ENCODE assay signal across 19 cellular contexts in genomic region chr10:79396587-79396986, GRCh38. TPM values are rescaled to one million over a fixed set of nuclear protein-coding genes. Genes with fewer than 3 reads are reported as not detected.
DNase-seq lines count a peak whose midpoint lies in the region; ATAC-seq and TF ChIP-seq lines count a peak whose summit lies in the region.
"Had no signal": no experiment of that assay in that cellular context is flagged by ENCODE, and none has a peak within 500 bp of the region (broad histone marks: within the 10 kb centered on the region; RNA-seq: fewer than 3 reads in every experiment).

No MANE protein-coding gene starts in this region.

- H3K4me1 Mint-ChIP-seq in neural crest cell, result peaks cover 55% of the 10 kb centered on the region

- DNase-seq in NCI-H1436 (lab: John Stamatoyannopoulos, UW) (peak; percentile 46), NCI-H1436 treated with DMSO at 0.1 percent for 48 hours (lab: John Stamatoyannopoulos, UW) (no peak), fibroblast of the aortic adventitia (ENCODE audit: low read depth) (peak; percentile 29), neural crest cell (ENCODE audit: low read depth, low spot score) (no peak), A172 (ENCODE audit: low spot score) (no peak)
- DNase-seq: Caco-2, DMS53, HCEC 1CT, IMR-90, NCI-H2107, NCI-H510A, SHP77 had no signal

- H3K27ac ChIP-seq in stomach smooth muscle (ENCODE audit: low read length), result peak overlapping the region; percentile 97
- H3K27ac ChIP-seq: A549 had no signal

- H3K9me3 Mint-ChIP-seq in neural crest cell, result no peaks in the 10 kb centered on the region

- H3K36me3 Mint-ChIP-seq in neural crest cell (ENCODE audit: low read depth), result peaks cover 4% of the 10 kb centered on the region

- H3K9me3 ChIP-seq in stomach smooth muscle (ENCODE audit: control insufficient read depth in 2 of 2, low read length in 2 of 2), result no peaks in the 10 kb centered on the region
- H3K9me3 ChIP-seq: A549, Caco-2 had no signal

- peaks cover 22% of the 10 kb centered on the region for H3K4me1 ChIP-seq in stomach smooth muscle (ENCODE audit: control insufficient read depth, insufficient read depth, low read length)
- H3K4me1 ChIP-seq: A549, Caco-2 had no signal

- H3K27me3 Mint-ChIP-seq in neural crest cell (ENCODE audit: low read depth), result no peaks in the 10 kb centered on the region

- no peak overlapping the region for H3K4me3 Mint-ChIP-seq in neural crest cell
- H3K4me3 Mint-ChIP-seq: CD14-positive monocyte had no signal

- ATAC-seq in GM19397 (IDR thresholded peaks at IDR 0.05; ENCODE audit: unreplicated experiment) (no peak), GM18861 (IDR thresholded peaks at IDR 0.05; ENCODE audit: unreplicated experiment) (no peak)
- ATAC-seq: A549, GM12878 had no signal

- TF ChIP-seq CTCF in fibroblast of the aortic adventitia (IDR thresholded peaks at IDR 0.05; ENCODE audit: insufficient read depth, low read length), result no peak
- no peak for TF ChIP-seq CTCF in neural crest cell (conservative IDR thresholded peaks at IDR 0.05)

- no peaks in the 10 kb centered on the region for H3K27me3 ChIP-seq in stomach smooth muscle (ENCODE audit: control insufficient read depth in 1 of 2, insufficient read depth in 2 of 2, low read length in 2 of 2)

- H3K4me3 ChIP-seq in fibroblast of the aortic adventitia (ENCODE audit: low read depth, low read length) (no peak overlapping the region), stomach smooth muscle (ENCODE audit: low read length in 2 of 2) (peak overlapping the region in 1 of 2 donors; percentile 3)
- H3K4me3 ChIP-seq: A549, GM12878 had no signal

- H3K9ac ChIP-seq in stomach smooth muscle (ENCODE audit: low read length in 2 of 2), result peak overlapping the region in 1 of 2 donors; percentile 64

- peak overlapping the region; percentile 30 for H3K27ac Mint-ChIP-seq in neural crest cell (ENCODE audit: unreplicated experiment)
- H3K27ac Mint-ChIP-seq: CD14-positive monocyte had no signal

- H3K36me3 ChIP-seq in stomach smooth muscle (ENCODE audit: control insufficient read depth in 2 of 2, insufficient read depth in 2 of 2, low read length in 2 of 2), result peaks cover 10 to 16% of the 10 kb centered on the region in 2 donors

RNA-seq across cellular contexts. Expression of gene ZCCHC24, which starts 48.8 kb away (rescaled TPM):
- total RNA-seq in fibroblast of the aortic adventitia (ENCODE audit: low replicate concordance), result 38.8 and 56.0 TPM in 2 replicates
- total RNA-seq in neural crest cell, result 24.3 and 26.5 TPM in 2 replicates
- total RNA-seq in A172 (2014; rRNA removed; shearing (Covaris generic)), result 10.7 and 12.2 TPM in 2 replicates
- total RNA-seq: HT-29 had no signal

RNA-seq across cellular contexts. Expression of gene PPIF, which starts 49.3 kb away (rescaled TPM):
- total RNA-seq in fibroblast of the aortic adventitia (ENCODE audit: low replicate concordance) (29.6 and 36.1 TPM in 2 replicates), neural crest cell (74.2 and 76.8 TPM in 2 replicates)
- total RNA-seq in A172 (2014; rRNA removed; shearing (Covaris generic)), result 38.2 and 47.2 TPM in 2 replicates

Comparison
In these comparisons a context has a peak if more than half of its experiments do, and no peak if none do; other contexts are left out.
1. DNase-seq: peak in NCI-H1436 (single experiment) and fibroblast of the aortic adventitia (single experiment); none in NCI-H1436 treated with DMSO at 0.1 percent for 48 hours (single experiment), neural crest cell (single experiment) and A172 (single experiment).